1 cellular context compared by ENCODE assay signal in genomic region chr19:44643605-44644390, GRCh38.
A peak's percentile ranks its signal among the peaks of the same experiment; 100 is the strongest.
TF ChIP-seq lines count a peak whose summit lies in the region.

PVR (plus strand) TSS chr19:44643910; CDS start chr19:44644097, 187 bp downstream.

TF ChIP-seq in HepG2, 621 proteins besides CTCF, POLR2A, EP300 and RAD21 (continued from another document and continues in another):
- TF ChIP-seq ESRRA (CRISPR knock-in tag; IDR thresholded peaks at IDR 0.05; ENCODE audit: low read depth) (no peak), PRDM15 (CRISPR knock-in tag; IDR thresholded peaks at IDR 0.05) (0 out of 2 replicates have a peak, but pooled peaks have one; percentile 40), AGO2 (optimal IDR thresholded peaks at IDR 0.05; ENCODE audit: low read depth, low read length) (peak; percentile 68), ZSCAN20 (CRISPR knock-in tag; IDR thresholded peaks at IDR 0.05; ENCODE audit: borderline replicate concordance) (peak; percentile 87; the same call in 1 of the 2 replicates), SKIL (CRISPR knock-in tag; IDR thresholded peaks at IDR 0.05; ENCODE audit: borderline replicate concordance) (no peak), PAXIP1 (CRISPR knock-in tag; conservative IDR thresholded peaks at IDR 0.05) (peak; percentile 47; the same call in 1 of the 2 replicates), ZNF652 (CRISPR knock-in tag; IDR thresholded peaks at IDR 0.05; ENCODE audit: borderline replicate concordance, low read depth) (no peak), ZNF776 (CRISPR knock-in tag; IDR thresholded peaks at IDR 0.05) (no peak), RORA (CRISPR knock-in tag; IDR thresholded peaks at IDR 0.05) (no peak), ZNF503 (CRISPR knock-in tag; IDR thresholded peaks at IDR 0.05) (no peak), USF2 (IDR thresholded peaks at IDR 0.05; ENCODE audit: low read depth, low read length) (no peak), USF2 (CRISPR knock-in tag; IDR thresholded peaks at IDR 0.05; ENCODE audit: borderline replicate concordance) (no peak; the same call in 1 of the 2 replicates), NR2F6 (IDR thresholded peaks at IDR 0.05) (no peak), NR2F6 (CRISPR knock-in tag; IDR thresholded peaks at IDR 0.05) (no peak), BCL3 (CRISPR knock-in tag; IDR thresholded peaks at IDR 0.05) (0 out of 2 replicates have a peak, but pooled peaks have one; percentile 62), ZNF451 (CRISPR knock-in tag; IDR thresholded peaks at IDR 0.05) (no peak), ZNF335 (CRISPR knock-in tag; IDR thresholded peaks at IDR 0.05) (peak; percentile 41), POLR2AphosphoS5 (IDR thresholded peaks at IDR 0.05; ENCODE audit: low read depth, low read length) (peak; percentile 83), ATAD3A (CRISPR knock-in tag; IDR thresholded peaks at IDR 0.05) (no peak), ZNF275 (CRISPR knock-in tag; IDR thresholded peaks at IDR 0.05; ENCODE audit: borderline replicate concordance) (0 out of 2 replicates have a peak, but pooled peaks have one; percentile 28), ZC3H13 (CRISPR knock-in tag; IDR thresholded peaks at IDR 0.05) (no peak), XRCC5 (optimal IDR thresholded peaks at IDR 0.05; ENCODE audit: low read length) (no peak), ZNF772 (CRISPR knock-in tag; IDR thresholded peaks at IDR 0.05) (peak; percentile 57; the same call in 1 of the 2 replicates), ZNF33B (CRISPR knock-in tag; IDR thresholded peaks at IDR 0.05) (no peak), ONECUT2 (CRISPR knock-in tag; IDR thresholded peaks at IDR 0.05) (no peak), GRHL1 (CRISPR knock-in tag; conservative IDR thresholded peaks at IDR 0.05) (no peak), ZMYM2 (CRISPR knock-in tag; IDR thresholded peaks at IDR 0.05) (no peak), HDAC1 (CRISPR knock-in tag; IDR thresholded peaks at IDR 0.05) (peak; percentile 74), DMAP1 (CRISPR knock-in tag; IDR thresholded peaks at IDR 0.05) (peak; percentile 93), RFXAP (CRISPR knock-in tag; IDR thresholded peaks at IDR 0.05; ENCODE audit: borderline replicate concordance) (no peak), BRF2 (CRISPR knock-in tag; IDR thresholded peaks at IDR 0.05) (peak; percentile 82), NPAS2 (CRISPR knock-in tag; IDR thresholded peaks at IDR 0.05; ENCODE audit: borderline replicate concordance) (no peak), CENPX (CRISPR knock-in tag; IDR thresholded peaks at IDR 0.05) (no peak), ZNF570 (CRISPR knock-in tag; IDR thresholded peaks at IDR 0.05; ENCODE audit: borderline replicate concordance) (no peak), ZNF713 (CRISPR knock-in tag; IDR thresholded peaks at IDR 0.05) (no peak), PTBP1 (IDR thresholded peaks at IDR 0.05; ENCODE audit: low read depth, low read length, poor library complexity, severe bottlenecking) (peak; percentile 11), ZBTB39 (CRISPR knock-in tag; IDR thresholded peaks at IDR 0.05) (no peak)
